8 cellular contexts compared by ENCODE assay signal in the genomic region with DNA sequence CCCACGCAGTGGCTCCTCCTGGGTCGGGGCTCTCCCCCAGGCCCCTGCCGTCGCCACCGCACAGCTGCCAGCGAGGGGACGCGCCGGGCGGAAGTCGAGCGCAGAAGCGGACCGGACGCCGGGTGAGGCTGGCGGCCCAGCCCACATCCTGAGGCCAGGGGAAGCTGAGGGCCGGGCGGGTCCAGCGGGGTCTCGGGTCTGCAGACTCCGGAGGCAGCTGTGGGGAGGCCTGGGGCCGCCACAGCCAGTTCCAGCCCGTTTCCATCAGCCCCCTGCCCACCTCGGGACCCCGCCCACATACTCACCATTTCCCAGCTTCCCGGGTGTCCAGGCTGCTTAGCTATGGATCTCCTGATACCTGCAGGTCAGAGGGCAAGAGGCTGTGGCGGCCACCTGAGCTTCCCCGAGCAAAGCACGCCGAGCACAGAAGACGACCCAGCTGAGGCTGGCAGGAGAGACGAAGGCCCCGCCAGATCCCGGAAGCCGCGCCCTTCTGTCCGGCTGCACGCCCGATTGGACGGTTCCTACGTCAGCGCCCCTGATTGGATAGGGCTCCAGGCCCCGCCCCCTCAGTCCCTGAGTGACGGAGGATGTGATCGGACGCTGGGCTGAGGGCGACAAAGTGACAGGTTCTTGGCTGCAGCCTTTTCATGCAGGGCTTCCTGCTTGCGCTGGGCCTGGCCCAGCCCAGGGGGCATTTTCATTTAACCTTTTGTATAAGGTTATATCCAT. TPM values are rescaled to one million over a fixed set of nuclear protein-coding genes. Genes with fewer than 3 reads are reported as not detected.
DNase-seq lines count a peak whose midpoint lies in the region; ATAC-seq and TF ChIP-seq lines count a peak whose summit lies in the region.

No MANE protein-coding gene starts in this region.

- DNase-seq in CD4-positive, alpha-beta memory T cell: peak; percentile 91 to 93 (median 92)
- DNase-seq in HK-2 (ENCODE audit: unreplicated experiment): peak; percentile 99
- DNase-seq in NCI-H82 treated with DMSO at 0.1 percent for 48 hours (lab: John Stamatoyannopoulos, UW; ENCODE audit: unreplicated experiment): peak; percentile 96
- peak; percentile 97 for DNase-seq in activated CD4-positive, alpha-beta memory T cell treated with anti-CD3 and anti-CD28 coated beads, Interleukin-2, amount 10 ng/mL, durations not matched to agents 7 days and 5 days
- peak; percentile 99 for DNase-seq in lower lobe of right lung
- DNase-seq in stimulated activated CD4-positive, alpha-beta T cell treated with anti-CD3 and anti-CD28 coated beads, TNF-alpha, amount 100 ng/mL, for 1 hour (ENCODE audit: low read depth in 3 of 3, low spot score in 1 of 3): peak; percentile 72 to 90 (median 78)

- H3K27ac ChIP-seq in CD4-positive, alpha-beta memory T cell (ENCODE audit: low read depth, low read length): peak overlapping the region; percentile 76
- H3K27ac ChIP-seq in ectodermal cell (ENCODE audit: insufficient read depth, low read depth, low read length, poor library complexity, severe bottlenecking) (peak overlapping the region; percentile 77), lower lobe of right lung (peak overlapping the region; percentile 97)

- no peaks in the 10 kb centered on the region for H3K36me3 ChIP-seq in CD4-positive, alpha-beta memory T cell (ENCODE audit: insufficient read depth, low read length)
- H3K36me3 ChIP-seq in ectodermal cell (ENCODE audit: control insufficient read depth, insufficient read depth, low read length) (no peaks in the 10 kb centered on the region), lower lobe of right lung (no peaks in the 10 kb centered on the region)

- H3K27me3 ChIP-seq in CD4-positive, alpha-beta memory T cell (ENCODE audit: insufficient read depth, low read length): no peaks in the 10 kb centered on the region
- H3K27me3 ChIP-seq in ectodermal cell (ENCODE audit: control insufficient read depth, insufficient read depth, low read length, poor library complexity, severe bottlenecking) (no peaks in the 10 kb centered on the region), lower lobe of right lung (ENCODE audit: low read depth) (no peaks in the 10 kb centered on the region)

- H3K4me3 ChIP-seq in CD4-positive, alpha-beta memory T cell (ENCODE audit: low read length in 2 of 2): peak overlapping the region; percentile 66 to 70
- H3K4me3 ChIP-seq in ectodermal cell (ENCODE audit: insufficient read depth, low read depth, low read length): peak overlapping the region; percentile 81
- peak overlapping the region; percentile 89 for H3K4me3 ChIP-seq in lower lobe of right lung

- POLR2A ChIA-PET in CD4-positive, alpha-beta memory T cell (lab: Charles Lee; ENCODE audit: partially characterized antibody): interaction anchor here (0.8 to 1.8 kb wide), 9 partner anchors 12 to 279 kb away, joined by 3 to 10 read pairs (median 3); partner anchors contain the start of genes ZNF496, ZNF669 and ZNF670
- POLR2A ChIA-PET in activated CD4-positive, alpha-beta memory T cell treated with anti-CD3 and anti-CD28 coated beads, Interleukin-2, amount 10 ng/mL, durations not matched to agents 7 days and 5 days (lab: Charles Lee): interaction anchor here (0.6 to 2.6 kb wide), 6 partner anchors 33 to 645 kb away, joined by 3 to 10 read pairs (median 5); partner anchors contain the start of genes AHCTF1, CNST, TFB2M and ZNF496

- WGBS in ectodermal cell, 2 experiments: 0% methylated on average over 48 of the region's 49 CpGs

- H3K4me1 ChIP-seq in CD4-positive, alpha-beta memory T cell (ENCODE audit: insufficient read depth, low read length): peaks cover 70% of the 10 kb centered on the region
- H3K4me1 ChIP-seq in ectodermal cell (ENCODE audit: control insufficient read depth, insufficient read depth, low read length) (peaks cover 11% of the 10 kb centered on the region), lower lobe of right lung (peaks cover 35% of the 10 kb centered on the region)

- H3K27ac Mint-ChIP-seq in CD4-positive, alpha-beta memory T cell: peak overlapping the region; percentile 95 to 97 (median 95)
- peak overlapping the region; percentile 95 for H3K27ac Mint-ChIP-seq in activated CD4-positive, alpha-beta memory T cell treated with anti-CD3 and anti-CD28 coated beads, Interleukin-2, amount 10 ng/mL, durations not matched to agents 7 days and 5 days

- no peaks in the 10 kb centered on the region for H3K27me3 Mint-ChIP-seq in CD4-positive, alpha-beta memory T cell
- H3K27me3 Mint-ChIP-seq in activated CD4-positive, alpha-beta memory T cell treated with anti-CD3 and anti-CD28 coated beads, Interleukin-2, amount 10 ng/mL, durations not matched to agents 7 days and 5 days: no peaks in the 10 kb centered on the region

- CTCF ChIA-PET in CD4-positive, alpha-beta memory T cell (lab: Charles Lee; ENCODE audit: partially characterized antibody): interaction anchor here (1.5 kb wide), 1 partner anchor 180 kb away, joined by 5 read pairs; no protein-coding TSS in a partner anchor
- CTCF ChIA-PET in activated CD4-positive, alpha-beta memory T cell treated with anti-CD3 and anti-CD28 coated beads, Interleukin-2, amount 10 ng/mL, durations not matched to agents 7 days and 5 days (lab: Charles Lee): interaction anchor here (0.7 to 1.4 kb wide), 3 partner anchors 22 to 179 kb away, joined by 3 read pairs; no protein-coding TSS in a partner anchor

- ATAC-seq in GM19455 (IDR thresholded peaks at IDR 0.05; ENCODE audit: unreplicated experiment) (peak; percentile 93), lower lobe of right lung (peak; percentile 100)

- intact Hi-C loops in CD4-positive, alpha-beta memory T cell (cut with micrococcal nuclease): loop anchor here (1.0 to 10.0 kb wide), 6 partner anchors 38 to 280 kb away; partner anchors contain the start of genes AHCTF1, ZNF124, ZNF496 and ZNF669
- intact Hi-C loops in lower lobe of right lung (cut with DNase I): no loop called here

- H3K9me3 ChIP-seq in CD4-positive, alpha-beta memory T cell (ENCODE audit: control insufficient read depth in 1 of 2, low read length in 2 of 2): no peaks in the 10 kb centered on the region
- H3K9me3 ChIP-seq in ectodermal cell (ENCODE audit: control insufficient read depth, low read length) (no peaks in the 10 kb centered on the region), lower lobe of right lung (no peaks in the 10 kb centered on the region)

- H3K36me3 Mint-ChIP-seq in CD4-positive, alpha-beta memory T cell: peaks cover 18 to 31% of the 10 kb centered on the region in 2 donors
- H3K36me3 Mint-ChIP-seq in activated CD4-positive, alpha-beta memory T cell treated with anti-CD3 and anti-CD28 coated beads, Interleukin-2, amount 10 ng/mL, durations not matched to agents 7 days and 5 days (ENCODE audit: low read depth): peaks cover 47% of the 10 kb centered on the region

- no peak for TF ChIP-seq CTCF in lower lobe of right lung (IDR thresholded peaks at IDR 0.05)

- H3K4me1 Mint-ChIP-seq in CD4-positive, alpha-beta memory T cell: peaks cover 50 to 74% (median 64%) of the 10 kb centered on the region in 4 donors
- H3K4me1 Mint-ChIP-seq in activated CD4-positive, alpha-beta memory T cell treated with anti-CD3 and anti-CD28 coated beads, Interleukin-2, amount 10 ng/mL, durations not matched to agents 7 days and 5 days: peaks cover 66% of the 10 kb centered on the region

- H3K4me3 Mint-ChIP-seq in CD4-positive, alpha-beta memory T cell: peak overlapping the region; percentile 94 to 97 (median 95)
- peak overlapping the region; percentile 92 for H3K4me3 Mint-ChIP-seq in activated CD4-positive, alpha-beta memory T cell treated with anti-CD3 and anti-CD28 coated beads, Interleukin-2, amount 10 ng/mL, durations not matched to agents 7 days and 5 days

- H3K9me3 Mint-ChIP-seq in CD4-positive, alpha-beta memory T cell: peaks cover 0 to 3% (median 0%) of the 10 kb centered on the region in 8 donors
- H3K9me3 Mint-ChIP-seq in activated CD4-positive, alpha-beta memory T cell treated with anti-CD3 and anti-CD28 coated beads, Interleukin-2, amount 10 ng/mL, durations not matched to agents 7 days and 5 days: peaks cover 21% of the 10 kb centered on the region

RNA-seq across cellular contexts. Expression of gene ZNF124, which starts 38.7 kb away (rescaled TPM):
- total RNA-seq in CD4-positive, alpha-beta memory T cell: 10 to 100 TPM; 25.0 to 26.8 TPM
- polyA plus RNA-seq in CD4-positive, alpha-beta memory T cell: 1 to 10 TPM; 6.6 to 9.2 TPM
- 10 to 100 TPM; 12.3 to 14.6 TPM for total RNA-seq in activated CD4-positive, alpha-beta memory T cell treated with anti-CD3 and anti-CD28 coated beads, Interleukin-2, amount 10 ng/mL, durations not matched to agents 7 days and 5 days
- 19.5 TPM for polyA plus RNA-seq in ectodermal cell (2013, experiment 1 of 4)
- polyA plus RNA-seq in ectodermal cell (2013, experiment 2 of 4): 24.0 TPM
- 26.5 TPM for polyA plus RNA-seq in ectodermal cell (2013, experiment 3 of 4)
- polyA plus RNA-seq in ectodermal cell (2013, experiment 4 of 4): 27.8 TPM
- total RNA-seq in lower lobe of right lung: 29.1 TPM

RNA-seq across cellular contexts. Expression of gene VN1R5, which starts 45.3 kb away (rescaled TPM):
- total RNA-seq in CD4-positive, alpha-beta memory T cell: not detected
- polyA plus RNA-seq in CD4-positive, alpha-beta memory T cell: not detected
- total RNA-seq in activated CD4-positive, alpha-beta memory T cell treated with anti-CD3 and anti-CD28 coated beads, Interleukin-2, amount 10 ng/mL, durations not matched to agents 7 days and 5 days: not detected
- not detected for polyA plus RNA-seq in ectodermal cell (2013, experiment 1 of 4)
- polyA plus RNA-seq in ectodermal cell (2013, experiment 2 of 4): not detected
- polyA plus RNA-seq in ectodermal cell (2013, experiment 3 of 4): not detected
- polyA plus RNA-seq in ectodermal cell (2013, experiment 4 of 4): not detected
- not detected for total RNA-seq in lower lobe of right lung

Comparison
In these comparisons a context has a peak if more than half of its experiments do, and no peak if none do; other contexts are left out.
1. Peak in every context shown above with its lines: DNase-seq, ATAC-seq, H3K4me3 ChIP-seq and H3K27ac ChIP-seq.